1 cellular context compared by ENCODE assay signal in the genomic region with DNA sequence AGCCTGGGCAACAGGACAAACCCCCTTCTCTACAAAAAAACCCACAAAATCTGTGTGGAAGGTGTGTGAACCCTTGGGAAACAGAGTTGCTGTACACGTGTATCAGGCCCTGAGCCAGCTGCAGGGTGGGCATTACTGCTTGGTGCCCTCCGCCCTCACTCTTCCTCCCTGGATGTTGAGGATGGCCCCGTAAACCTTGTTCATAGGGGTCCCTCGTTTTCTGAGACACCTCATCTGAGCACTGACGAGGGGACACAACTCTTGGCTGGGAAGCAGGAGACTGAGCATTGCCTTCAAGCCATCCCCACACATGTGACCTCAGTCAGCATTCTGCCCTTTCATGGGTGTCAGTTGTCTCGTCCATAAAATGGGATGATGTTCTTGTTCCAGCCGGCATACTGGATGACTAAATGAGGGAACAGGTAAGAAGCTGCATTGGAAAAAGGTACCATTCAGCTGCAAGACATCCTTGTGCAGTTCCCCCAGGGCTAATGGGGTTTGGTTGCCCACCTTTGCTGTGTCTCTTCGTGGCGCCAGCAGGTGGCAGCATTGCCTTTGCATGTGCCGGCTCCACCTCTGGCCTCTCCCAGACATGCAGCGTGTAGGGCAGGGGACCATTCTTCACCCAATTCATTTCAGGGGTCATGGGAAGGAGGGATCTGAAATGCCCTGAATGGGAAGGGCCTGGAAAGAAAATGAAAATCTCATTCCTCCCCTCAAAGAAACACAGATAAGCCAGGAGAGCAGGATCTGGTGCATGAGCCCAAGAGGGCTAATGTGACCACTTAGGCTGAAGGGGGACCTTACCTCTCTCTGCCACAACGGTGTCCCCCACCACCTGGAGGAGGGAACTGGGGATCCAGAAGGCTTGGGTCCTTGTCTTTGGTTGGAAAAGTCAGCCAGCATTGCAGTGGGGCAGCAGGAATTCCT.
TF ChIP-seq lines count a peak whose summit lies in the region.

No MANE protein-coding gene starts in this region.

TF ChIP-seq in GM12878, 131 proteins besides CTCF, POLR2A, EP300 and RAD21 (continued from another document):
- TF ChIP-seq, protein P1, sequence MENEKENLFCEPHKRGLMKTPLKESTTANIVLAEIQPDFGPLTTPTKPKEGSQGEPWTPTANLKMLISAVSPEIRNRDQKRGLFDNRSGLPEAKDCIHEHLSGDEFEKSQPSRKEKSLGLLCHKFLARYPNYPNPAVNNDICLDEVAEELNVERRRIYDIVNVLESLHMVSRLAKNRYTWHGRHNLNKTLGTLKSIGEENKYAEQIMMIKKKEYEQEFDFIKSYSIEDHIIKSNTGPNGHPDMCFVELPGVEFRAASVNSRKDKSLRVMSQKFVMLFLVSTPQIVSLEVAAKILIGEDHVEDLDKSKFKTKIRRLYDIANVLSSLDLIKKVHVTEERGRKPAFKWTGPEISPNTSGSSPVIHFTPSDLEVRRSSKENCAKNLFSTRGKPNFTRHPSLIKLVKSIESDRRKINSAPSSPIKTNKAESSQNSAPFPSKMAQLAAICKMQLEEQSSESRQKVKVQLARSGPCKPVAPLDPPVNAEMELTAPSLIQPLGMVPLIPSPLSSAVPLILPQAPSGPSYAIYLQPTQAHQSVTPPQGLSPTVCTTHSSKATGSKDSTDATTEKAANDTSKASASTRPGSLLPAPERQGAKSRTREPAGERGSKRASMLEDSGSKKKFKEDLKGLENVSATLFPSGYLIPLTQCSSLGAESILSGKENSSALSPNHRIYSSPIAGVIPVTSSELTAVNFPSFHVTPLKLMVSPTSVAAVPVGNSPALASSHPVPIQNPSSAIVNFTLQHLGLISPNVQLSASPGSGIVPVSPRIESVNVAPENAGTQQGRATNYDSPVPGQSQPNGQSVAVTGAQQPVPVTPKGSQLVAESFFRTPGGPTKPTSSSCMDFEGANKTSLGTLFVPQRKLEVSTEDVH (IDR thresholded peaks at IDR 0.05; ENCODE audit: low read depth, partially characterized antibody): no peak
- no peak for TF ChIP-seq JUND (IDR thresholded peaks at IDR 0.05; ENCODE audit: low read depth, low read length)
- TF ChIP-seq POU2F2 (IDR thresholded peaks at IDR 0.05; ENCODE audit: borderline replicate concordance, low read depth, low read length): peak; percentile 81; the same call in 1 of the 3 replicates
- peak; percentile 32 for TF ChIP-seq SP1 (IDR thresholded peaks at IDR 0.05; ENCODE audit: low read depth, low read length)
